ENCODE assay signal across 7 cellular contexts in genomic region chr3:69920009-69920408, GRCh38.
DNase-seq lines count a peak whose midpoint lies in the region; ATAC-seq, FAIRE-seq and TF ChIP-seq lines count a peak whose summit lies in the region.
"Not testable (repeated sequence)": the region's sequence is repeated elsewhere in the genome, so short reads cannot be mapped to it uniquely, and the experiment has no call there.

No MANE protein-coding gene starts in this region.

- not testable (repeated sequence) for H2AFZ ChIP-seq in DND-41 (ENCODE audit: low read depth, low read length); H9 (ENCODE audit: low read length); OCI-LY1 (ENCODE audit: low read length); endothelial cell of umbilical vein (ENCODE audit: low read depth, low read length)

- not testable (repeated sequence) for H2BK5ac ChIP-seq in H9 (ENCODE audit: insufficient read length, low read length)

- not testable (repeated sequence) for H3F3A ChIP-seq in OCI-LY1 (ENCODE audit: insufficient read depth, low read length)

- H3K79me2 ChIP-seq in DND-41 (ENCODE audit: insufficient read depth, low read length); H9 (ENCODE audit: insufficient read depth, low read length); OCI-LY1 (ENCODE audit: insufficient read depth, low read length); endothelial cell of umbilical vein (ENCODE audit: control insufficient read depth, insufficient read depth, low read length): not testable (repeated sequence)

- H4K5ac ChIP-seq in H9 (ENCODE audit: insufficient read length, low read depth, low read length), result not testable (repeated sequence)

- H3K9ac ChIP-seq in DND-41 (ENCODE audit: low read depth, low read length); H9 (ENCODE audit: extremely low read depth, insufficient read length, low read length); OCI-LY1 (ENCODE audit: low read length); endothelial cell of umbilical vein (replicated peaks; ENCODE audit: extremely low read depth, insufficient read depth, low read length): not testable (repeated sequence)

- H3K4ac ChIP-seq in H9 (ENCODE audit: low read depth, low read length), result not testable (repeated sequence)

- not testable (repeated sequence) for H4K20me1 ChIP-seq in DND-41 (ENCODE audit: insufficient read depth, low read length); H9 (ENCODE audit: control insufficient read depth, insufficient read depth, insufficient read length); OCI-LY1 (ENCODE audit: insufficient read depth, low read length); endothelial cell of umbilical vein (replicated peaks; ENCODE audit: control insufficient read depth, extremely low read depth, insufficient read depth, low read length)

- not testable (repeated sequence) for H3K4me1 ChIP-seq in DND-41 (ENCODE audit: insufficient read depth, low read length); H9 (ENCODE audit: insufficient read depth, low read length); OCI-LY1 (ENCODE audit: insufficient read depth, low read length, severe bottlenecking); ascending aorta; endothelial cell of umbilical vein (ENCODE audit: control insufficient read depth, extremely low read depth, insufficient read depth, low read length); left ventricle myocardium inferior

- BruUV-seq in endothelial cell of umbilical vein (replicated peaks; lab: Mats Ljungman, UMichigan), result not testable (repeated sequence)

- H3K23ac ChIP-seq in H9 (ENCODE audit: insufficient read length, low read depth, low read length), result not testable (repeated sequence)

- not testable (repeated sequence) for H2BK15ac ChIP-seq in H9 (ENCODE audit: low read depth, low read length)

- H3K36me3 ChIP-seq in DND-41 (ENCODE audit: insufficient read depth, low read length); OCI-LY1 (ENCODE audit: insufficient read depth, low read length); ascending aorta; endothelial cell of umbilical vein (ENCODE audit: control insufficient read depth in 2 of 2, extremely low read depth in 1 of 2, insufficient read depth in 2 of 2, low read length in 2 of 2); left ventricle myocardium inferior: not testable (repeated sequence)

- dilution Hi-C loops in endothelial cell of umbilical vein (cut with MboI; ENCODE audit: extremely low pct_ligation_motif_present, low sequenced_read_pairs), result not testable (repeated sequence)

- CTCF ChIA-PET in endothelial cell of umbilical vein (lab: Charles Lee), result not testable (repeated sequence)

- not testable (repeated sequence) for H3K14ac ChIP-seq in H9 (ENCODE audit: insufficient read depth, low read length)

- not testable (repeated sequence) for H3K27ac Mint-ChIP-seq in H9; osteocyte (ENCODE audit: unreplicated experiment)

- not testable (repeated sequence) for H3K36me3 Mint-ChIP-seq in H9 (ENCODE audit: insufficient read depth in 1 of 3, low read depth in 3 of 3); osteocyte (ENCODE audit: unreplicated experiment)

- H3K4me2 ChIP-seq in DND-41 (ENCODE audit: insufficient read depth, low read length); H9 (ENCODE audit: insufficient read depth, insufficient read length, low read length); OCI-LY1 (ENCODE audit: low read length); endothelial cell of umbilical vein (ENCODE audit: insufficient read depth, low read length): not testable (repeated sequence)

- H2AK5ac ChIP-seq in H9 (ENCODE audit: insufficient read length, low read length), result not testable (repeated sequence)

- not testable (repeated sequence) for H2BK12ac ChIP-seq in H9 (ENCODE audit: insufficient read length, low read depth, low read length)

- H2BK20ac ChIP-seq in H9 (ENCODE audit: low read depth, low read length, poor library complexity, severe bottlenecking), result not testable (repeated sequence)

- not testable (repeated sequence) for H3K4me3 ChIP-seq in DND-41 (ENCODE audit: low read depth in 1 of 2, low read length in 2 of 2); OCI-LY1 (ENCODE audit: low read depth, low read length, poor library complexity, severe bottlenecking); ascending aorta; endothelial cell of umbilical vein (replicated peaks in 1 of 3; ENCODE audit: insufficient read depth in 1 of 3, low read depth in 1 of 3, low read length in 3 of 3); left ventricle myocardium inferior

- DNase-seq in DND-41 (peak; percentile 5), H9 (peak; percentile 36)
- not testable (repeated sequence) for DNase-seq in ascending aorta (ENCODE audit: low spot score in 2 of 2); endothelial cell of umbilical vein (ENCODE audit: low read depth, low spot score); left ventricle myocardium inferior; osteocyte (ENCODE audit: extremely low spot score, unreplicated experiment)

- not testable (repeated sequence) for H4K8ac ChIP-seq in H9 (replicated peaks; ENCODE audit: insufficient read length, low read depth, low read length)

- no CpG with 5 or more reads among the region's 10 CpGs for WGBS in H9 (ENCODE audit: extremely low coverage, insufficient read length, low lambda C conversion rate)

- H3K27me3 Mint-ChIP-seq in H9 (ENCODE audit: low read depth); osteocyte (ENCODE audit: unreplicated experiment): not testable (repeated sequence)

- not testable (repeated sequence) for H3K9me1 ChIP-seq in endothelial cell of umbilical vein (replicated peaks; ENCODE audit: control insufficient read depth, extremely low read depth, insufficient read depth, low read length)

- not testable (repeated sequence) for H3K56ac ChIP-seq in H9 (ENCODE audit: insufficient read length, low read depth, low read length)

- H2BK120ac ChIP-seq in H9 (ENCODE audit: low read depth, low read length, poor library complexity, severe bottlenecking), result not testable (repeated sequence)

- H3K27ac ChIP-seq in DND-41 (ENCODE audit: low read length); H9 (ENCODE audit: insufficient read length, low read depth, low read length); OCI-LY1 (ENCODE audit: low read depth, low read length, poor library complexity, severe bottlenecking); ascending aorta; endothelial cell of umbilical vein (ENCODE audit: insufficient read depth, low read depth, low read length); left ventricle myocardium inferior (replicated peaks): not testable (repeated sequence)

- POLR2A ChIA-PET in endothelial cell of umbilical vein (lab: Charles Lee), result not testable (repeated sequence)

- not testable (repeated sequence) for H3K4me1 Mint-ChIP-seq in H9; osteocyte (ENCODE audit: unreplicated experiment)

- H3K18ac ChIP-seq in H9 (ENCODE audit: insufficient read length, low read depth, low read length), result not testable (repeated sequence)

- TF ChIP-seq POLR2A in endothelial cell of umbilical vein (IDR thresholded peaks at IDR 0.05; ENCODE audit: low read depth, low read length), result not testable (repeated sequence)

- not testable (repeated sequence) for H3K4me3 Mint-ChIP-seq in H9; osteocyte (ENCODE audit: unreplicated experiment)

- not testable (repeated sequence) for H3K79me1 ChIP-seq in H9 (ENCODE audit: insufficient read depth, low read depth, low read length, poor library complexity, severe bottlenecking)

- peak; percentile 53 for TF ChIP-seq CTCF in DND-41 (IDR thresholded peaks at IDR 0.05; ENCODE audit: borderline replicate concordance, extremely low read depth, low read length, poor library complexity, severe bottlenecking)
- peak; percentile 67 for TF ChIP-seq CTCF in H9 (conservative IDR thresholded peaks at IDR 0.05)
- peak; percentile 49 for TF ChIP-seq CTCF in OCI-LY1 (IDR thresholded peaks at IDR 0.05; ENCODE audit: low read length)
- peak; percentile 46 to 56 (median 53) for TF ChIP-seq CTCF in ascending aorta (IDR thresholded peaks at IDR 0.05)
- TF ChIP-seq CTCF in endothelial cell of umbilical vein (IDR thresholded peaks at IDR 0.05; ENCODE audit: extremely low read depth in 1 of 2, insufficient read depth in 1 of 2, low read depth in 1 of 2, low read length in 2 of 2), result peak; percentile 14 to 38
- TF ChIP-seq CTCF in left ventricle myocardium inferior (IDR thresholded peaks at IDR 0.05; ENCODE audit: borderline replicate concordance), result peak; percentile 46
- peak; percentile 56 for TF ChIP-seq CTCF in osteocyte (IDR thresholded peaks at IDR 0.05)

- not testable (repeated sequence) for H3K9me3 ChIP-seq in DND-41 (ENCODE audit: insufficient read depth, low read length, severe bottlenecking); H9 (ENCODE audit: control insufficient read depth, low read depth, low read length); OCI-LY1 (ENCODE audit: low read length); ascending aorta; endothelial cell of umbilical vein (replicated peaks; ENCODE audit: control insufficient read depth, insufficient read depth, low read length)
- peaks cover 10% of the 10 kb centered on the region for H3K9me3 ChIP-seq in left ventricle myocardium inferior (replicated peaks)

- ATAC-seq in DND-41 (ENCODE audit: insufficient read depth, low read depth), result not testable (repeated sequence)

- H3K27me3 ChIP-seq in DND-41 (ENCODE audit: insufficient read depth, low read length, poor library complexity); H9 (ENCODE audit: insufficient read depth, low read length); OCI-LY1 (ENCODE audit: insufficient read depth, low read length); ascending aorta; endothelial cell of umbilical vein (ENCODE audit: control insufficient read depth in 2 of 2, insufficient read depth in 2 of 2, low read length in 2 of 2); left ventricle myocardium inferior (ENCODE audit: low read depth): not testable (repeated sequence)

- not testable (repeated sequence) for H3T11ph ChIP-seq in H9 (ENCODE audit: low read length)

- H3K9me2 ChIP-seq in OCI-LY1 (ENCODE audit: low read depth, low read length), result not testable (repeated sequence)

- intact Hi-C loops in ascending aorta (cut with DNase I) (loop anchor here (2.0 kb wide), 1 partner anchor 29 kb away; no protein-coding TSS in a partner anchor), endothelial cell of umbilical vein (cut with micrococcal nuclease) (loop anchor here (1.0 kb wide), 1 partner anchor 28 kb away; no protein-coding TSS in a partner anchor)
- intact Hi-C loops in left ventricle myocardium inferior (cut with micrococcal nuclease), result not testable (repeated sequence)

- FAIRE-seq in endothelial cell of umbilical vein (lab: Jason Lieb, UNC), result not testable (repeated sequence)

- not testable (repeated sequence) for H3K9me3 Mint-ChIP-seq in H9; osteocyte (ENCODE audit: unreplicated experiment)

- not testable (repeated sequence) for H4K91ac ChIP-seq in H9 (ENCODE audit: insufficient read length, low read depth, low read length)

- not testable (repeated sequence) for H3K23me2 ChIP-seq in H9 (ENCODE audit: insufficient read length, low read depth, low read length, poor library complexity, severe bottlenecking)
